In genomic region chr3:12764171-12764776, GRCh38 we compare ENCODE assay signal across 23 cellular contexts. TPM values are rescaled to one million over a fixed set of nuclear protein-coding genes. Genes with fewer than 3 reads are reported as not detected.
"Had no signal": no experiment of that assay in that cellular context is flagged by ENCODE, and none has a peak within 500 bp of the region (broad histone marks: within the 10 kb centered on the region; RNA-seq: fewer than 3 reads in every experiment).

No MANE protein-coding gene starts in this region.

- DNase-seq: dermis blood vessel endothelial cell; erythroblast; foreskin melanocyte; heart right ventricle; mammary epithelial cell; natural killer cell; ovary; right cardiac atrium; spleen; stimulated activated CD4-positive, alpha-beta T cell treated with anti-CD3 and anti-CD28 coated beads, Interleukin-15, amount 100 ng/mL, for 24 hours; stimulated activated CD4-positive, alpha-beta T cell treated with anti-CD3 and anti-CD28 coated beads, Interleukin-1b, Interleukin-23, amount 100 ng/mL, for 48 hours; stimulated activated CD4-positive, alpha-beta T cell treated with anti-CD3 and anti-CD28 coated beads, Interleukin-4, amount 100 ng/mL, for 24 hours; testis had no signal

- H3K9me3 ChIP-seq: heart right ventricle, ovary, spleen, testis, tibial nerve had no signal

- H3K9me3 Mint-ChIP-seq: natural killer cell; neural crest cell; stimulated activated memory B cell treated with anti-CD40 and anti-IgM and Interleukin-4, amounts not matched to agents 10 μg/mL and 1 μg/mL and 100 μg/mL, for 72 hours; stimulated activated naive CD8-positive, alpha-beta T cell treated with anti-CD3 and anti-CD28 coated beads, Interleukin-15, Interleukin-2, amounts not matched to agents 100 ng/mL and 50 ng/mL, for 24 hours had no signal

- H3K4me3 Mint-ChIP-seq: natural killer cell; neural crest cell; stimulated activated memory B cell treated with anti-CD40 and anti-IgM and Interleukin-4, amounts not matched to agents 10 μg/mL and 1 μg/mL and 100 μg/mL, for 72 hours; stimulated activated naive CD8-positive, alpha-beta T cell treated with anti-CD3 and anti-CD28 coated beads, Interleukin-15, Interleukin-2, amounts not matched to agents 100 ng/mL and 50 ng/mL, for 24 hours had no signal

- H3K36me3 ChIP-seq: heart right ventricle, ovary, spleen, tibial nerve had no signal

- H3K27ac ChIP-seq: ovary, spleen, testis, tibial nerve had no signal

- H3K36me3 Mint-ChIP-seq: natural killer cell; stimulated activated memory B cell treated with anti-CD40 and anti-IgM and Interleukin-4, amounts not matched to agents 10 μg/mL and 1 μg/mL and 100 μg/mL, for 72 hours had no signal

- H3K4me1 Mint-ChIP-seq: natural killer cell had no signal

- H3K27me3 ChIP-seq: heart right ventricle, ovary, spleen, testis, tibial nerve had no signal

- FAIRE-seq: colon, islet of Langerhans had no signal

- H3K27ac Mint-ChIP-seq: natural killer cell; stimulated activated memory B cell treated with anti-CD40 and anti-IgM and Interleukin-4, amounts not matched to agents 10 μg/mL and 1 μg/mL and 100 μg/mL, for 72 hours; stimulated activated naive CD8-positive, alpha-beta T cell treated with anti-CD3 and anti-CD28 coated beads, Interleukin-15, Interleukin-2, amounts not matched to agents 100 ng/mL and 50 ng/mL, for 24 hours had no signal

- H3K4me3 ChIP-seq: heart right ventricle, ovary, spleen, testis, tibial nerve had no signal

- ATAC-seq: left lobe of liver, natural killer cell had no signal

RNA-seq across cellular contexts. Expression of gene TMEM40, which starts 5.2 kb away (rescaled TPM):
- total RNA-seq: dermis blood vessel endothelial cell, mucosa of gallbladder, myocyte, neural crest cell, posterior vena cava, tibial nerve had no signal
